Comparison of ENCODE assay signal across 16 cellular contexts in the genomic region with DNA sequence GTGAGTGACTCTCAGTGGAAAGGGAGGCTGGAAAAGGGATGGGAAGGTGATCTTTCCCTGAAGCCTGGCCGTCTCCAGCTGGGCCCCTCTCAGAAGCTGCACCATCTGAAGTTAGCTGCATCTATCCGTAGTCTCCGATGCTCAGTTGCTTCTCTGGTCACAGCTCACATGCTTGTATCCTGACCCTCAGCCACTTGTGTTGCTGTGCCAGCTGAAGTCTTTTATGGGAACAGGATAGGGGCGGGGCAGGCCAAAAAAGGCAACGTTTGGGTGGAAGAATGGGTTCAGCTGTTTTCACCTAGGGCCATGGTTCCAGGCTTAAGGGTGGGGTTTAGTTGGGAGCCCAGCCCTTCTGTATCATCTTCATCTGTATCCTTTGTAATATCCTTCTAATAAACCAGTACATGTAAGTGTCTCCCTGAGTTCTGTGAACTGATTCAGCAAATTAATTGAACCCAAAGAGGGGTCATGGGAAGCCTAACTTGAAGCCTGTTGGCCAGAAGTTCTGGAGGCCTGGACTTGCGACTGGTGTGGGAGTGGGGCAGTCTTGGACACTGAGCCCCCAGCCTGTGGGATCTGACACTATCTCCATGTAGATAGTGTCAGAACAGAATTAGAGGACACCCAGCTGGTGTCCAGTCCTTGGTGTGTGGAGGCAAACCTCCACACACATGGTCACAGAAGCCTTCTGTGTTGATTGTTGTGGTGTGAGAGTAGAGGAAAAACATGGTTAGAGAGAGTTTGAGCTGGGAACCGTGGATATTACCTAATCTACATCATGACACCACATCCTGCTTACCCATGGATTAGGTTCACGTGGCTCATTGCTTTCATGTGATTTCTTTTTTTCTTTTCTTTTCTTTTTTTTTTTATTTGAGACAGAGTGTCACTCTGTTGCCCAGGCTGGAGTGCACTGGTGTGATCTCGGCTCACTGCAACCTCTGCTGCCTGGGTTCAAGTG. TPM values are rescaled to one million over a fixed set of nuclear protein-coding genes. Genes with fewer than 3 reads are reported as not detected.
DNase-seq lines count a peak whose midpoint lies in the region; ATAC-seq and TF ChIP-seq lines count a peak whose summit lies in the region.
"Had no signal": no experiment of that assay in that cellular context is flagged by ENCODE, and none has a peak within 500 bp of the region (broad histone marks: within the 10 kb centered on the region; RNA-seq: fewer than 3 reads in every experiment).

No MANE protein-coding gene starts in this region.

- H3K4me1 Mint-ChIP-seq in stimulated activated naive CD8-positive, alpha-beta T cell treated with anti-CD3 and anti-CD28 coated beads, Interleukin-15, Interleukin-2, amounts not matched to agents 100 ng/mL and 50 ng/mL, for 24 hours (ENCODE audit: low read depth) = peaks cover 20% of the 10 kb centered on the region
- H3K4me1 Mint-ChIP-seq in T-helper 1 cell treated with Interleukin-12 subunit alpha and Interleukin-12 subunit beta and Interleukin-4 antibody, amounts not matched to agents 30 μg/mL and 1 μg/mL, for 36 hours (ENCODE audit: low read depth) = peaks cover 25% of the 10 kb centered on the region

- H3K36me3 Mint-ChIP-seq in stimulated activated naive CD8-positive, alpha-beta T cell treated with anti-CD3 and anti-CD28 coated beads, Interleukin-15, Interleukin-2, amounts not matched to agents 100 ng/mL and 50 ng/mL, for 24 hours (ENCODE audit: low read depth) = no peaks in the 10 kb centered on the region
- no peaks in the 10 kb centered on the region for H3K36me3 Mint-ChIP-seq in T-helper 1 cell treated with Interleukin-12 subunit alpha and Interleukin-12 subunit beta and Interleukin-4 antibody, amounts not matched to agents 30 μg/mL and 1 μg/mL, for 36 hours (ENCODE audit: low read depth)
- H3K36me3 Mint-ChIP-seq: activated CD4-positive, alpha-beta memory T cell treated with anti-CD3 and anti-CD28 coated beads for 36 hours had no signal

- TF ChIP-seq CTCF in fibroblast of villous mesenchyme (IDR thresholded peaks at IDR 0.05; ENCODE audit: insufficient read depth, low read depth, low read length) = no peak
- no peak for TF ChIP-seq CTCF in RWPE1 (conservative IDR thresholded peaks at IDR 0.05; ENCODE audit: low read depth)

- H3K9me3 Mint-ChIP-seq in stimulated activated naive CD8-positive, alpha-beta T cell treated with anti-CD3 and anti-CD28 coated beads, Interleukin-15, Interleukin-2, amounts not matched to agents 100 ng/mL and 50 ng/mL, for 24 hours = no peaks in the 10 kb centered on the region
- no peaks in the 10 kb centered on the region for H3K9me3 Mint-ChIP-seq in T-helper 1 cell treated with Interleukin-12 subunit alpha and Interleukin-12 subunit beta and Interleukin-4 antibody, amounts not matched to agents 30 μg/mL and 1 μg/mL, for 36 hours
- H3K9me3 Mint-ChIP-seq: activated CD4-positive, alpha-beta memory T cell treated with anti-CD3 and anti-CD28 coated beads for 36 hours had no signal

- H3K4me3 ChIP-seq in fibroblast of villous mesenchyme (ENCODE audit: low read depth, low read length) = no peak overlapping the region
- H3K4me3 ChIP-seq: heart right ventricle, pancreas had no signal

- CTCF ChIA-PET in RWPE1 (lab: Yijun Ruan, JAX) = interaction anchor here (0.5 to 0.6 kb wide), 4 partner anchors 37 to 605 kb away, joined by 3 to 6 read pairs (median 4); no protein-coding TSS in a partner anchor

- H3K27ac ChIP-seq in RWPE1 = no peak overlapping the region
- H3K27ac ChIP-seq: KMS-11, pancreas had no signal

- POLR2A ChIA-PET in RWPE1 (lab: Yijun Ruan, JAX; ENCODE audit: low non-redundant PET) = no interaction called here

- peak overlapping the region; percentile 72 for H3K27ac Mint-ChIP-seq in stimulated activated naive CD8-positive, alpha-beta T cell treated with anti-CD3 and anti-CD28 coated beads, Interleukin-15, Interleukin-2, amounts not matched to agents 100 ng/mL and 50 ng/mL, for 24 hours
- H3K27ac Mint-ChIP-seq in T-helper 1 cell treated with Interleukin-12 subunit alpha and Interleukin-12 subunit beta and Interleukin-4 antibody, amounts not matched to agents 30 μg/mL and 1 μg/mL, for 36 hours = peak overlapping the region; percentile 72
- H3K27ac Mint-ChIP-seq: activated CD4-positive, alpha-beta memory T cell treated with anti-CD3 and anti-CD28 coated beads for 36 hours; B cell had no signal

- DNase-seq in stimulated activated naive CD8-positive, alpha-beta T cell treated with anti-CD3 and anti-CD28 coated beads, Interleukin-15, Interleukin-2, amounts not matched to agents 100 U/mL and 50 U/mL, for 24 hours = no peak
- DNase-seq in fibroblast of villous mesenchyme (ENCODE audit: low read depth) (peak; percentile 78), NCI-H526 treated with DMSO at 0.1 percent for 48 hours (lab: John Stamatoyannopoulos, UW) (no peak), NCI-H128 (lab: John Stamatoyannopoulos, UW; ENCODE audit: unreplicated experiment) (no peak), RWPE1 (ENCODE audit: low spot score) (no peak)
- DNase-seq: activated CD4-positive, alpha-beta memory T cell treated with anti-CD3 and anti-CD28 coated beads for 36 hours; heart right ventricle; pancreas had no signal

- no peak for ATAC-seq in stimulated activated naive CD8-positive, alpha-beta T cell treated with anti-CD3 and anti-CD28 coated beads, Interleukin-15, Interleukin-2, amounts not matched to agents 100 U/mL and 50 U/mL, for 24 hours
- ATAC-seq in HG03280 (IDR thresholded peaks at IDR 0.05; ENCODE audit: unreplicated experiment) = no peak

- H3K4me3 Mint-ChIP-seq in stimulated activated naive CD8-positive, alpha-beta T cell treated with anti-CD3 and anti-CD28 coated beads, Interleukin-15, Interleukin-2, amounts not matched to agents 100 ng/mL and 50 ng/mL, for 24 hours = no peak overlapping the region
- no peak overlapping the region for H3K4me3 Mint-ChIP-seq in T-helper 1 cell treated with Interleukin-12 subunit alpha and Interleukin-12 subunit beta and Interleukin-4 antibody, amounts not matched to agents 30 μg/mL and 1 μg/mL, for 36 hours
- H3K4me3 Mint-ChIP-seq: activated CD4-positive, alpha-beta memory T cell treated with anti-CD3 and anti-CD28 coated beads for 36 hours; B cell had no signal

- no peaks in the 10 kb centered on the region for H3K27me3 Mint-ChIP-seq in stimulated activated naive CD8-positive, alpha-beta T cell treated with anti-CD3 and anti-CD28 coated beads, Interleukin-15, Interleukin-2, amounts not matched to agents 100 ng/mL and 50 ng/mL, for 24 hours
- no peaks in the 10 kb centered on the region for H3K27me3 Mint-ChIP-seq in T-helper 1 cell treated with Interleukin-12 subunit alpha and Interleukin-12 subunit beta and Interleukin-4 antibody, amounts not matched to agents 30 μg/mL and 1 μg/mL, for 36 hours (ENCODE audit: low read depth)
- H3K27me3 Mint-ChIP-seq: activated CD4-positive, alpha-beta memory T cell treated with anti-CD3 and anti-CD28 coated beads for 36 hours; B cell had no signal

RNA-seq across cellular contexts. Expression of gene FBXO47, which starts 49.3 kb away (rescaled TPM):
- under 0.01 TPM in 1 of 2 replicates, not detected in the other for total RNA-seq in fibroblast of villous mesenchyme
- total RNA-seq: activated CD4-positive, alpha-beta memory T cell treated with anti-CD3 and anti-CD28 coated beads for 36 hours; B cell; G401; heart right ventricle; lower leg skin; T-helper 1 cell treated with Interleukin-12 subunit alpha and Interleukin-12 subunit beta and Interleukin-4 antibody, amounts not matched to agents 30 ng/mL and 1 ng/mL, for 36 hours had no signal
